8 cellular contexts compared by ENCODE assay signal in the genomic region with DNA sequence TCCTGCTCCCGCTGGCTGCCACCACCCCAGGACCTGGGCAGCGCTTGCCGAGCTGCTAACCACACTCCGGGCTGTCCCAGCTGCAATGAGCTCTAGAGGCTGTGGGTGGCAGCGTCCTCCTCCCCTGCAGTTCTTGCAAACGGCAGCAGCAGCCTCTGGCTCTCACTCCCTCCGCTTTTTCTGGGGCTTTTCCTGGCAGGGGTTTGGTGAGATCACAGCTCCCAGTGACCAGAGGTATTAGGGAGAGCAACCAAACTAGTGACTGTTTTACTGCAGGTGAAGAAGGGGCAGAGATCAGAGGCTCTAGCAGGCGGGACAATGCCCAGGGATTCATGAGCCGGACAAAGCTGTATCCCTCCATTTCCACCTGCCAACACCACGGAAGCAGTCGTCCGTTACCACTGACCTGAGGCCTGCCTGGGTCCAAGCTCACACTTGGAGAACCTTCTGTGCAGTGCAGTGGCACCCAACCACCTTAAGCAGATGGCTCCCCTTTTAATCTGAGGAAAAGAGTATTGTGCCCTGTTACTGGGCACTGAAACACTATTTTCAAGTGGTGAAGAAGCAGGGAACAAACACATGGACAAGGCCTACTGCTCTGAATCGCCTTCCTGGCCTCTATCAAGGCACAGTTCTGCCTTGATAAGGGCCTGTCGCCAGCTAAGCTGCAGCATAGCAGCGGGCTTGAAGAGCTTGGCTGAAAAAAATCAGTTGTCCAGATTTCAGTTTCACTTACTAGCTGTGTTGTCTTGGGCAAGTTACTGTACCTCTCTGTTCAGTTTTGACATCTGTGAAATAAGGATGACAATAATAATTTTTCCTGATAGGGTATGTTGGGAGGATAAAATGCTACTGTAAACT. TPM values are rescaled to one million over a fixed set of nuclear protein-coding genes. Genes with fewer than 3 reads are reported as not detected.
DNase-seq lines count a peak whose midpoint lies in the region; ATAC-seq and TF ChIP-seq lines count a peak whose summit lies in the region.

A gene (minus strand): TSS at position 87 of the 861 bp plus-strand sequence. CDS start 95 bp downstream, outside the sequence.

- no peaks in the 10 kb centered on the region for H3K79me2 ChIP-seq in HCT116 (ENCODE audit: insufficient read depth, low read length)

- H3K4me2 ChIP-seq in HCT116 (ENCODE audit: low read length) = peak within 1 kb of the TSS; percentile 77

- H3K36me3 ChIP-seq in HCT116 (ENCODE audit: control insufficient read depth in 1 of 2, insufficient read depth in 2 of 2, low read length in 2 of 2) = no peaks in the 10 kb centered on the region

- CTCF ChIA-PET in GM10248 (lab: Yijun Ruan, JAX) = interaction anchor here (0.8 to 1.9 kb wide), 11 partner anchors 8 to 126 kb away, joined by 3 to 13 read pairs (median 3); no protein-coding TSS in a partner anchor
- CTCF ChIA-PET in HCT116 (lab: Charles Lee) = interaction anchor here (0.9 to 2.3 kb wide), 5 partner anchors 18 to 325 kb away, joined by 3 to 15 read pairs (median 6); no protein-coding TSS in a partner anchor

- no peak for TF ChIP-seq POLR2A in HCT116 (IDR thresholded peaks at IDR 0.05; ENCODE audit: borderline replicate concordance, extremely low read depth, insufficient read depth, insufficient read length)

- no peak within 1 kb of the TSS for H3K27ac ChIP-seq in HCT116 (ENCODE audit: low read depth, low read length)

- H3K27me3 ChIP-seq in HCT116 (ENCODE audit: insufficient read depth, low read length) = no peaks in the 10 kb centered on the region

- RAD21 ChIA-PET in HCT116 (lab: Charles Lee; ENCODE audit: low non-redundant PET in 1 of 2, low total read pairs in 2 of 2, uncharacterized antibody in 2 of 2, unreplicated experiment in 2 of 2) = interaction anchor here in 1 of 2 experiments (1.9 kb wide), 1 partner anchor 126 kb away, joined by 8 read pairs; no protein-coding TSS in a partner anchor

- H3K9ac ChIP-seq in HCT116 (ENCODE audit: low read length) = no peak within 1 kb of the TSS

- H3K4me3 ChIP-seq in HCT116 (replicated peaks in 1 of 2; ENCODE audit: low read depth in 1 of 2, low read length in 2 of 2) = peak within 1 kb of the TSS; percentile 28 to 48

- POLR2A ChIA-PET in GM10248 (lab: Yijun Ruan, JAX) = no interaction called here
- POLR2A ChIA-PET in HCT116 (lab: Charles Lee) = interaction anchor here (0.8 kb wide), 1 partner anchor 35 kb away, joined by 3 read pairs; no protein-coding TSS in a partner anchor

- intact Hi-C loops in HCT116 (cut with micrococcal nuclease) = loop anchor here (5.0 kb wide), 1 partner anchor 221 kb away; no protein-coding TSS in a partner anchor

- ATAC-seq in HCT116 = peak; percentile 100

- peak; percentile 57 for TF ChIP-seq CTCF in GM10248 (IDR thresholded peaks at IDR 0.05; ENCODE audit: control extremely low read depth, extremely low read depth, low read depth, missing control alignments)
- TF ChIP-seq CTCF in HCT116 (IDR thresholded peaks at IDR 0.05 in 2 of 3, conservative IDR thresholded peaks at IDR 0.05 in 1 of 3; ENCODE audit: borderline replicate concordance in 1 of 3, insufficient read depth in 1 of 3, low read depth in 2 of 3, low read length in 2 of 3) = peak; percentile 42 to 73 (median 68); a peak in 5 of 6 replicates

- H3K4me1 ChIP-seq in HCT116 (ENCODE audit: control insufficient read depth in 1 of 2, insufficient read depth in 2 of 2, low read length in 2 of 2) = peaks cover 2 to 12% of the 10 kb centered on the region in 2 experiments; a peak in 3 of 4 replicates

- H2AFZ ChIP-seq in HCT116 (ENCODE audit: low read depth, low read length, poor library complexity, severe bottlenecking) = peak within 1 kb of the TSS; percentile 77

- no peaks in the 10 kb centered on the region for H3K9me2 ChIP-seq in HCT116 (ENCODE audit: insufficient read depth)

- BruUV-seq in HCT116 (replicated peaks; lab: Mats Ljungman, UMichigan) = no TSS peak

- H4K20me1 ChIP-seq in HCT116 (ENCODE audit: insufficient read depth) = no peaks in the 10 kb centered on the region

- TF ChIP-seq RAD21 in HCT116 (IDR thresholded peaks at IDR 0.05; ENCODE audit: low read depth) = peak; percentile 73

- DNase-seq in GM10248 (ENCODE audit: extremely low spot score) (peak; percentile 69), HCT116 (ENCODE audit: low read depth, low spot score) (peak; percentile 58), MV-4-11 (lab: John Stamatoyannopoulos, UW) (peak; percentile 38), T-helper 22 cell (ENCODE audit: low read depth) (peak; percentile 52), anterior cingulate cortex (lab: John Stamatoyannopoulos, UW) (peak in 53 of 58 donors; percentile 5 to 78 (median 45)), hippocampal formation (lab: John Stamatoyannopoulos, UW) (peak; percentile 59 to 65), retina (peak; percentile 78), NK-92 (lab: John Stamatoyannopoulos, UW; ENCODE audit: unreplicated experiment) (no peak)

- no peaks in the 10 kb centered on the region for H3K9me3 ChIP-seq in HCT116 (ENCODE audit: control insufficient read depth in 1 of 2, insufficient read depth in 1 of 2, low read depth in 1 of 2, low read length in 2 of 2)

TF ChIP-seq in HCT116, 20 proteins besides CTCF, POLR2A, EP300 and RAD21:
- TF ChIP-seq SIN3A (IDR thresholded peaks at IDR 0.05; ENCODE audit: low read depth) (no peak), CBX3 (IDR thresholded peaks at IDR 0.05; ENCODE audit: low read depth) (no peak), JUND (IDR thresholded peaks at IDR 0.05) (no peak), EGR1 (IDR thresholded peaks at IDR 0.05; ENCODE audit: low read depth) (no peak), POLR2AphosphoS5 (IDR thresholded peaks at IDR 0.05; ENCODE audit: low read depth, low read length) (no peak), CEBPB (IDR thresholded peaks at IDR 0.05; ENCODE audit: low read depth) (no peak)
- TF ChIP-seq, protein P1, sequence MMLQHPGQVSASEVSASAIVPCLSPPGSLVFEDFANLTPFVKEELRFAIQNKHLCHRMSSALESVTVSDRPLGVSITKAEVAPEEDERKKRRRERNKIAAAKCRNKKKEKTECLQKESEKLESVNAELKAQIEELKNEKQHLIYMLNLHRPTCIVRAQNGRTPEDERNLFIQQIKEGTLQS (IDR thresholded peaks at IDR 0.05) = no peak

RNA-seq across cellular contexts. Expression of the gene that starts here (rescaled TPM):
- total RNA-seq in HCT116 (2021; ENCODE audit: unreplicated experiment) = 0.37 TPM
- 0.05 and 0.07 TPM in 2 replicates for polyA plus RNA-seq in HCT116 (2012)

Comparison
In these comparisons a context has a peak if more than half of its experiments do, and no peak if none do; other contexts are left out.
1. Peak in DNase-seq, ATAC-seq, H3K4me3 ChIP-seq and H3K4me2 ChIP-seq in HCT116; RNA of the gene not detected or under 1 TPM.